ENCODE assay signal across 8 cellular contexts in genomic region chr5:150544606-150545219, GRCh38. TPM values are rescaled to one million over a fixed set of nuclear protein-coding genes. Genes with fewer than 3 reads are reported as not detected.
A peak's percentile ranks its signal among the peaks of the same experiment; 100 is the strongest.
DNase-seq lines count a peak whose midpoint lies in the region; ATAC-seq and TF ChIP-seq lines count a peak whose summit lies in the region.

No MANE protein-coding gene starts in this region.

- POLR2A ChIA-PET in naive thymus-derived CD4-positive, alpha-beta T cell (lab: Charles Lee), result no interaction called here

- H3K27ac ChIP-seq in naive thymus-derived CD4-positive, alpha-beta T cell (ENCODE audit: low read depth, low read length), result no peak overlapping the region

- intact Hi-C loops in naive thymus-derived CD4-positive, alpha-beta T cell (cut with micrococcal nuclease), result loop anchor here (1.0 to 2.0 kb wide), 2 partner anchors 86 kb away; no protein-coding TSS in a partner anchor

- TF ChIP-seq CTCF in AG09309 (IDR thresholded peaks at IDR 0.05; ENCODE audit: control insufficient read depth, insufficient read depth, low read depth, low read length, missing control alignments) (peak; percentile 83), epithelial cell of proximal tubule (conservative IDR thresholded peaks at IDR 0.05; ENCODE audit: low read depth, low read length) (peak; percentile 95)

- no peaks in the 10 kb centered on the region for H3K9me3 ChIP-seq in naive thymus-derived CD4-positive, alpha-beta T cell (ENCODE audit: control insufficient read depth in 2 of 3, low read length in 3 of 3)

- no peak overlapping the region for H3K27ac Mint-ChIP-seq in activated CD8-positive, alpha-beta memory T cell treated with anti-CD3 and anti-CD28 coated beads, Interleukin-2, amount 10 ng/mL, durations not matched to agents 7 days and 5 days
- H3K27ac Mint-ChIP-seq in naive thymus-derived CD4-positive, alpha-beta T cell, result no peak overlapping the region

- no peak overlapping the region for H3K4me3 Mint-ChIP-seq in activated CD8-positive, alpha-beta memory T cell treated with anti-CD3 and anti-CD28 coated beads, Interleukin-2, amount 10 ng/mL, durations not matched to agents 7 days and 5 days
- H3K4me3 Mint-ChIP-seq in naive thymus-derived CD4-positive, alpha-beta T cell, result no peak overlapping the region

- H3K4me1 Mint-ChIP-seq in activated CD8-positive, alpha-beta memory T cell treated with anti-CD3 and anti-CD28 coated beads, Interleukin-2, amount 10 ng/mL, durations not matched to agents 7 days and 5 days, result no peaks in the 10 kb centered on the region
- H3K4me1 Mint-ChIP-seq in naive thymus-derived CD4-positive, alpha-beta T cell, result no peaks in the 10 kb centered on the region

- H3K36me3 Mint-ChIP-seq in activated CD8-positive, alpha-beta memory T cell treated with anti-CD3 and anti-CD28 coated beads, Interleukin-2, amount 10 ng/mL, durations not matched to agents 7 days and 5 days, result no peaks in the 10 kb centered on the region
- no peaks in the 10 kb centered on the region for H3K36me3 Mint-ChIP-seq in naive thymus-derived CD4-positive, alpha-beta T cell

- CTCF ChIA-PET in activated CD8-positive, alpha-beta memory T cell treated with anti-CD3 and anti-CD28 coated beads, Interleukin-2, amount 10 ng/mL, durations not matched to agents 7 days and 5 days (lab: Charles Lee), result interaction anchor here (0.8 to 3.7 kb wide), 12 partner anchors 10 to 306 kb away, joined by 3 to 30 read pairs (median 4); partner anchors contain the start of genes IRGM and NDST1
- CTCF ChIA-PET in naive thymus-derived CD4-positive, alpha-beta T cell (lab: Charles Lee), result no interaction called here

- no peaks in the 10 kb centered on the region for H3K36me3 ChIP-seq in naive thymus-derived CD4-positive, alpha-beta T cell (ENCODE audit: control insufficient read depth in 2 of 3, insufficient read depth in 3 of 3, low read length in 3 of 3)

- no peaks in the 10 kb centered on the region for H3K4me1 ChIP-seq in naive thymus-derived CD4-positive, alpha-beta T cell (ENCODE audit: control insufficient read depth in 2 of 2, insufficient read depth in 2 of 2, low read length in 2 of 2)

- H3K27me3 ChIP-seq in naive thymus-derived CD4-positive, alpha-beta T cell (ENCODE audit: control insufficient read depth in 2 of 2, insufficient read depth in 2 of 2, low read length in 2 of 2), result no peaks in the 10 kb centered on the region

- no peaks in the 10 kb centered on the region for H3K9me3 Mint-ChIP-seq in activated CD8-positive, alpha-beta memory T cell treated with anti-CD3 and anti-CD28 coated beads, Interleukin-2, amount 10 ng/mL, durations not matched to agents 7 days and 5 days (ENCODE audit: low read depth)
- no peaks in the 10 kb centered on the region for H3K9me3 Mint-ChIP-seq in naive thymus-derived CD4-positive, alpha-beta T cell

- no peak overlapping the region for H3K4me3 ChIP-seq in AG09309 (ENCODE audit: control insufficient read depth, low read depth, low read length)
- no peak overlapping the region for H3K4me3 ChIP-seq in epithelial cell of proximal tubule (ENCODE audit: low read depth, low read length)
- H3K4me3 ChIP-seq in naive thymus-derived CD4-positive, alpha-beta T cell (ENCODE audit: low read length), result no peak overlapping the region

- DNase-seq in AG09309 (ENCODE audit: low read depth) (no peak), NOMO-1 treated with DMSO at 0.1 percent for 48 hours (lab: John Stamatoyannopoulos, UW; ENCODE audit: unreplicated experiment) (peak; percentile 77), epithelial cell of proximal tubule (ENCODE audit: low read depth) (no peak)
- peak; percentile 78 for DNase-seq in activated CD8-positive, alpha-beta memory T cell treated with anti-CD3 and anti-CD28 coated beads, Interleukin-2, amount 10 ng/mL, durations not matched to agents 7 days and 5 days
- peak in 8 of 9 donors; percentile 17 to 64 (median 31) for DNase-seq in naive thymus-derived CD4-positive, alpha-beta T cell
- peak; percentile 82 for DNase-seq in stimulated activated naive CD8-positive, alpha-beta T cell treated with anti-CD3 and anti-CD28 coated beads, Interleukin-15, Interleukin-2, amounts not matched to agents 100 U/mL and 50 U/mL, for 24 hours

- no peaks in the 10 kb centered on the region for H3K27me3 Mint-ChIP-seq in activated CD8-positive, alpha-beta memory T cell treated with anti-CD3 and anti-CD28 coated beads, Interleukin-2, amount 10 ng/mL, durations not matched to agents 7 days and 5 days
- H3K27me3 Mint-ChIP-seq in naive thymus-derived CD4-positive, alpha-beta T cell, result no peaks in the 10 kb centered on the region

- ATAC-seq in GM18511 (IDR thresholded peaks at IDR 0.05; ENCODE audit: unreplicated experiment) (peak; percentile 97), HG03060 (IDR thresholded peaks at IDR 0.05; ENCODE audit: low read depth, unreplicated experiment) (peak; percentile 76)
- ATAC-seq in activated CD8-positive, alpha-beta memory T cell treated with anti-CD3 and anti-CD28 coated beads, Interleukin-2, amount 10 ng/mL, durations not matched to agents 7 days and 5 days, result peak; percentile 96
- ATAC-seq in naive thymus-derived CD4-positive, alpha-beta T cell, result peak; percentile 86
- ATAC-seq in stimulated activated naive CD8-positive, alpha-beta T cell treated with anti-CD3 and anti-CD28 coated beads, Interleukin-15, Interleukin-2, amounts not matched to agents 100 U/mL and 50 U/mL, for 24 hours, result peak; percentile 92

RNA-seq across cellular contexts. Expression of gene NDST1, which starts 36.8 kb away (rescaled TPM):
- under 1 TPM; 0.58 to 0.68 TPM for total RNA-seq in activated CD8-positive, alpha-beta memory T cell treated with anti-CD3 and anti-CD28 coated beads, Interleukin-2, amount 10 ng/mL, durations not matched to agents 7 days and 5 days
- total RNA-seq in epithelial cell of proximal tubule, result 64.2 and 65.4 TPM in 2 replicates
- 10 to 100 TPM in 1 of 5 experiments, 1 to 10 TPM in 4; 1.0 to 17.5 (median 1.6) TPM for total RNA-seq in naive thymus-derived CD4-positive, alpha-beta T cell
- polyA plus RNA-seq in naive thymus-derived CD4-positive, alpha-beta T cell, result 1 to 10 TPM in 1 of 2 donors, under 1 TPM in 1; 0.69 to 1.1 TPM

Comparison
In these comparisons a context has a peak if more than half of its experiments do, and no peak if none do; other contexts are left out.
1. DNase-seq: peak in NOMO-1 treated with DMSO at 0.1 percent for 48 hours (single experiment), activated CD8-positive, alpha-beta memory T cell treated with anti-CD3 and anti-CD28 coated beads, Interleukin-2, amount 10 ng/mL, durations not matched to agents 7 days and 5 days (single experiment), naive thymus-derived CD4-positive, alpha-beta T cell (8 of 9) and stimulated activated naive CD8-positive, alpha-beta T cell treated with anti-CD3 and anti-CD28 coated beads, Interleukin-15, Interleukin-2, amounts not matched to agents 100 U/mL and 50 U/mL, for 24 hours (single experiment); none in AG09309 (single experiment) and epithelial cell of proximal tubule (single experiment).
2. Peak in every context shown above with its lines, with median percentiles within 50 percentile points of each other: ATAC-seq.